ENCODE assay signal across 24 cellular contexts in the genomic region with DNA sequence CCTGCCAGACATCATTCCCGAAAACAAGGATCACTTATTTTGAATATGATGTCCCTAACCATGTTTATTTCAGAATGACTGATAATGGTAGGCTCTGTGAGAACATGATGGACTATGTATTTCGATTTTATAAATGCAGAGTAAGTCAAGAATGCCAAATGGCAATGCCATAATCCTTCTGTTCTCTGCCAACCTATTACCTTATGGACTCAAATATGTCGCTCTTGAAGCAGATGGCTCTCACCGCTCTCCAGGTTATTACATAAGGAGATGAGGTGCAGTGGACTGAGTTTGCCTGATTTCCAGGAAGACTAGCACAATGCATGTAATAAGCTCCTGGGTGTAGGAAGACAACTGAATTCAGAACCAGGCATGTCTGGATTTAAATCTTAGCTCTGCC.
DNase-seq lines count a peak whose midpoint lies in the region; ATAC-seq lines count a peak whose summit lies in the region.
"Had no signal": no experiment of that assay in that cellular context is flagged by ENCODE, and none has a peak within 500 bp of the region (broad histone marks: within the 10 kb centered on the region; RNA-seq: fewer than 3 reads in every experiment).

No MANE protein-coding gene starts in this region.

- H3K23ac ChIP-seq in mesenchymal stem cell (ENCODE audit: low read length in 2 of 2), result no peak overlapping the region

- H2AFZ ChIP-seq in mesenchymal stem cell (ENCODE audit: low read depth, low read length), result no peak overlapping the region

- H3K79me1 ChIP-seq in mesenchymal stem cell (replicated peaks; ENCODE audit: low read length, poor library complexity, severe bottlenecking), result no peaks in the 10 kb centered on the region

- no peak overlapping the region for H3K4me3 ChIP-seq in mesenchymal stem cell (ENCODE audit: insufficient read depth in 1 of 2, low read depth in 1 of 2, low read length in 2 of 2)
- H3K4me3 ChIP-seq: SK-N-MC had no signal

- H3K9me3 ChIP-seq in T-helper 17 cell (ENCODE audit: control insufficient read depth, low read length, poor library complexity, severe bottlenecking) (no peaks in the 10 kb centered on the region), mesenchymal stem cell (ENCODE audit: control insufficient read depth, low read length) (no peaks in the 10 kb centered on the region)

- no peak overlapping the region for H3K4ac ChIP-seq in mesenchymal stem cell (ENCODE audit: low read depth in 1 of 2, low read length in 2 of 2)

- DNase-seq in DMS 273 treated with DMSO at 0.1 percent for 48 hours (lab: John Stamatoyannopoulos, UW) (peak; percentile 71), NCI-H2171 treated with DMSO at 0.1 percent for 48 hours (lab: John Stamatoyannopoulos, UW) (peak; percentile 90), T-helper 17 cell (no peak), mesenchymal stem cell (no peak), ACHN (no peak), NAMALWA (ENCODE audit: low spot score) (no peak)
- DNase-seq: CD8-positive, alpha-beta memory T cell; MM.1S; NCI-H1092; NCI-H1417 treated with DMSO at 0.1 percent for 48 hours; NCI-H1930; NCI-H2107; NCI-H446 treated with DMSO at 0.1 percent for 48 hours; SIG-M5; SW 1271 had no signal

- no peaks in the 10 kb centered on the region for H3K36me3 Mint-ChIP-seq in T-helper 17 cell (ENCODE audit: low read depth)
- H3K36me3 Mint-ChIP-seq: IgD-negative memory B cell had no signal

- no peak for ATAC-seq in T-helper 17 cell
- ATAC-seq in GM21381 (IDR thresholded peaks at IDR 0.05; ENCODE audit: unreplicated experiment), result no peak
- no peak for ATAC-seq in GM18511 (IDR thresholded peaks at IDR 0.05; ENCODE audit: unreplicated experiment)

- H3K9ac ChIP-seq in mesenchymal stem cell (ENCODE audit: low read length), result no peak overlapping the region
- H3K9ac ChIP-seq: KMS-11 had no signal

- H2BK5ac ChIP-seq in mesenchymal stem cell (ENCODE audit: low read depth, low read length, poor library complexity, severe bottlenecking), result no peak overlapping the region

- no peak overlapping the region for H3K4me3 Mint-ChIP-seq in T-helper 17 cell
- H3K4me3 Mint-ChIP-seq: B cell; CD8-positive, alpha-beta memory T cell; IgD-negative memory B cell; T-helper 1 cell treated with Interleukin-12 subunit alpha and Interleukin-12 subunit beta and Interleukin-4 antibody, amounts not matched to agents 30 μg/mL and 1 μg/mL, for 36 hours had no signal

- H3K27ac Mint-ChIP-seq in T-helper 17 cell, result peak overlapping the region; percentile 49
- H3K27ac Mint-ChIP-seq: B cell; IgD-negative memory B cell; T-helper 1 cell treated with Interleukin-12 subunit alpha and Interleukin-12 subunit beta and Interleukin-4 antibody, amounts not matched to agents 30 μg/mL and 1 μg/mL, for 36 hours had no signal

- no peaks in the 10 kb centered on the region for H3K4me1 ChIP-seq in mesenchymal stem cell (ENCODE audit: control insufficient read depth, insufficient read depth, low read depth, low read length)

- H2BK120ac ChIP-seq in mesenchymal stem cell (ENCODE audit: low read depth, low read length), result no peak overlapping the region

- no peaks in the 10 kb centered on the region for H3K36me3 ChIP-seq in mesenchymal stem cell (ENCODE audit: control insufficient read depth in 1 of 2, insufficient read depth in 2 of 2, low read depth in 1 of 2, low read length in 2 of 2)

- peaks cover 4% of the 10 kb centered on the region for H3K4me1 Mint-ChIP-seq in T-helper 17 cell
- H3K4me1 Mint-ChIP-seq: B cell had no signal

- H2BK12ac ChIP-seq in mesenchymal stem cell (ENCODE audit: low read length in 2 of 2), result no peak overlapping the region

- H3K14ac ChIP-seq in mesenchymal stem cell (ENCODE audit: low read length in 2 of 2), result no peak overlapping the region

- 92% methylated on average over 3 of the region's 4 CpGs for WGBS in mesenchymal stem cell

- H3K4me2 ChIP-seq in mesenchymal stem cell (ENCODE audit: low read length, poor library complexity, severe bottlenecking), result no peak overlapping the region
- H3K4me2 ChIP-seq: KMS-11 had no signal

- in situ Hi-C loops in ACHN (cut with HindIII; ENCODE audit: low pct_ligation_motif_present, low pct_unique_long_range_greater_than_20kb, low sequenced_read_pairs), result no loop called here

- no peak overlapping the region for H3K27ac ChIP-seq in mesenchymal stem cell (ENCODE audit: low read length, poor library complexity, severe bottlenecking)
- H3K27ac ChIP-seq: C4-2B, HL-60, KMS-11, SK-N-MC had no signal

- H4K91ac ChIP-seq in mesenchymal stem cell (ENCODE audit: low read length), result peak overlapping the region; percentile 27

- H3K18ac ChIP-seq in mesenchymal stem cell (ENCODE audit: low read depth in 1 of 2, low read length in 2 of 2), result no peak overlapping the region

- no peak overlapping the region for H2BK15ac ChIP-seq in mesenchymal stem cell (ENCODE audit: low read depth, poor library complexity, severe bottlenecking)

- H4K8ac ChIP-seq in mesenchymal stem cell (ENCODE audit: low read length), result no peak overlapping the region

- no peak overlapping the region for H2AK5ac ChIP-seq in mesenchymal stem cell (ENCODE audit: low read length, severe bottlenecking)

- no peaks in the 10 kb centered on the region for H3K27me3 Mint-ChIP-seq in T-helper 17 cell

- no peaks in the 10 kb centered on the region for H3K27me3 ChIP-seq in mesenchymal stem cell (ENCODE audit: control insufficient read depth in 1 of 2, insufficient read depth in 1 of 2, low read length in 2 of 2)

Comparison
In these comparisons a context has a peak if more than half of its experiments do, and no peak if none do; other contexts are left out.
1. DNase-seq: peak in DMS 273 treated with DMSO at 0.1 percent for 48 hours (single experiment) and NCI-H2171 treated with DMSO at 0.1 percent for 48 hours (single experiment); none in T-helper 17 cell (0 of 3), mesenchymal stem cell (single experiment), ACHN (single experiment) and NAMALWA (single experiment).